Comparison of ENCODE assay signal across 8 cellular contexts in genomic region chr12:93677195-93678064, GRCh38. TPM values are rescaled to one million over a fixed set of nuclear protein-coding genes. Genes with fewer than 3 reads are reported as not detected.
DNase-seq lines count a peak whose midpoint lies in the region; ATAC-seq and TF ChIP-seq lines count a peak whose summit lies in the region.

TSS of gene CRADD (plus strand) at chr12:93677375.

- H3K9ac ChIP-seq in rectal smooth muscle tissue (ENCODE audit: low read length): peak within 1 kb of the TSS; percentile 90

- intact Hi-C loops in aorta (cut with DNase I): loop anchor here (2.0 to 10.0 kb wide), 6 partner anchors 65 to 425 kb away; partner anchors contain the start of gene SOCS2 (in 1 of the 2)

- WGBS in aorta, 2 donors: 0% methylated on average over 41 of the region's 41 CpGs

- TF ChIP-seq POLR2A in GM18505 (IDR thresholded peaks at IDR 0.05; ENCODE audit: borderline replicate concordance, extremely low read depth, insufficient read depth, insufficient read length): peak; percentile 91

- DNase-seq in NCI-H2029 (lab: John Stamatoyannopoulos, UW) (peak; percentile 93), T-helper 9 cell (peak; percentile 73), astrocyte of the cerebellum (ENCODE audit: low read depth) (peak; percentile 99), hepatic stellate cell (ENCODE audit: low spot score) (peak; percentile 69), aorta (peak; percentile 87)

- H3K27ac ChIP-seq in rectal smooth muscle tissue (ENCODE audit: low read depth, low read length): peak within 1 kb of the TSS; percentile 92
- H3K27ac ChIP-seq in aorta (ENCODE audit: low read depth in 1 of 2, low read length in 2 of 2): peak within 1 kb of the TSS; percentile 72 to 99

- H3K27me3 ChIP-seq in rectal smooth muscle tissue (ENCODE audit: control insufficient read depth, insufficient read depth, low read length) (no peaks in the 10 kb centered on the region), aorta (ENCODE audit: control insufficient read depth in 1 of 2, insufficient read depth in 2 of 2, low read length in 1 of 2) (no peaks in the 10 kb centered on the region)

- no peak for TF ChIP-seq CTCF in astrocyte of the cerebellum (IDR thresholded peaks at IDR 0.05; ENCODE audit: low read depth, low read length, missing control alignments)

- peak within 1 kb of the TSS; percentile 65 for H3K4me3 ChIP-seq in astrocyte of the cerebellum (ENCODE audit: low read depth, low read length)
- peak within 1 kb of the TSS; percentile 76 for H3K4me3 ChIP-seq in rectal smooth muscle tissue (ENCODE audit: low read length)
- peak within 1 kb of the TSS; percentile 40 to 86 for H3K4me3 ChIP-seq in aorta (ENCODE audit: low read length in 2 of 2)

- in situ Hi-C loops in astrocyte of the cerebellum (cut with HindIII; ENCODE audit: low sequenced_read_pairs): no loop called here

- ATAC-seq in GM18505 (IDR thresholded peaks at IDR 0.05; ENCODE audit: unreplicated experiment) (peak; percentile 94), HG02973 (IDR thresholded peaks at IDR 0.05; ENCODE audit: unreplicated experiment) (peak; percentile 89), aorta (ENCODE audit: low FRiP score) (peak; percentile 98)

- peaks cover 8% of the 10 kb centered on the region for H3K4me1 ChIP-seq in rectal smooth muscle tissue (ENCODE audit: control insufficient read depth, insufficient read depth, low read length)
- H3K4me1 ChIP-seq in aorta (ENCODE audit: control insufficient read depth in 1 of 2, insufficient read depth in 2 of 2, low read length in 2 of 2): no peaks in the 10 kb centered on the region

- no peaks in the 10 kb centered on the region for H3K9me3 ChIP-seq in aorta (ENCODE audit: control insufficient read depth, low read length)

- H3K36me3 ChIP-seq in rectal smooth muscle tissue (ENCODE audit: control insufficient read depth, insufficient read depth, low read length) (no peaks in the 10 kb centered on the region), aorta (ENCODE audit: control insufficient read depth in 1 of 2, insufficient read depth in 2 of 2, low read length in 1 of 2) (no peaks in the 10 kb centered on the region)

RNA-seq across cellular contexts. Expression of gene CRADD, which starts in this region (rescaled TPM):
- total RNA-seq in aorta: 10 to 100 TPM; 19.5 to 20.5 TPM
- 10 to 100 TPM; 16.9 to 33.4 TPM for polyA plus RNA-seq in aorta

Comparison
In these comparisons a context has a peak if more than half of its experiments do, and no peak if none do; other contexts are left out.
1. Peak in every context shown above with its lines: DNase-seq, ATAC-seq, H3K4me3 ChIP-seq and H3K27ac ChIP-seq.